Comparison of ENCODE assay signal across 1 cellular context in the genomic region with DNA sequence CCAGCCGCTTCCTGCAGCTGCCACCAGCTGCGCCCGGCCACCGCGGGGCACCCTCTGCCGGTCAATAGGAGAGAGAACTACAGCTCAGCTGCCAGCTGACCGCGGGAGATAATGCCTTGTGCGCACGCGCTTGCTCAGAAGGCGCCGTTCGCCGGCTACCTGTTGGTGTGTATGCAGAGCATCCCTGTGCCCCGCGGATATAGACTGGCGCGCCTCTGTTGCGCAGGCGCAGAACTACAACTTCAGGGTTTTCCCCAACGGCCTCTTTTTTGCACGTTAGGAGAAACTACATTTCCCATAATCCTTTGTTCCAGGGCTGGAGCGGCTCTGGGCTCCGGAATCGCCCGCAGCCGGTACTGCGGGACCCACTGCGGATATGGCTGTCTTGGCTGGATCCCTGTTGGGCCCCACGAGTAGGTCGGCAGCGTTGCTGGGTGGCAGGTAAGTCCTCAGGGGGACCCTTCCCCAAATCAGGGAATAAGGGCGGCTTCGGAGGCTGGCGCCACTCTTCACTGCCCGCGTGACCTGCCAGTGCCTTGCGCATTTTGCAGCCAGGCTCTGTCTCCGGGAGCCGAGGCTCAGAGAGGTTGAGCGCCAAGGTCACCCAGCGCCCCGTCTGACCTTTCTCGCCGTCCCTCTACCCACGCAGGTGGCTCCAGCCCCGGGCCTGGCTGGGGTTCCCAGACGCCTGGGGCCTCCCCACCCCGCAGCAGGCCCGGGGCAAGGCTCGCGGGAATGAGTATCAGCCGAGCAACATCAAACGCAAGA.
TF ChIP-seq lines count a peak whose summit lies in the region.

A gene (plus strand): TSS at position 356 of the 768 bp plus-strand sequence. CDS start 21 bp downstream, at position 377.

TF ChIP-seq in K562, 482 proteins besides CTCF, POLR2A, EP300 and RAD21 (continued from another document and continues in another):
- TF ChIP-seq, protein P1, sequence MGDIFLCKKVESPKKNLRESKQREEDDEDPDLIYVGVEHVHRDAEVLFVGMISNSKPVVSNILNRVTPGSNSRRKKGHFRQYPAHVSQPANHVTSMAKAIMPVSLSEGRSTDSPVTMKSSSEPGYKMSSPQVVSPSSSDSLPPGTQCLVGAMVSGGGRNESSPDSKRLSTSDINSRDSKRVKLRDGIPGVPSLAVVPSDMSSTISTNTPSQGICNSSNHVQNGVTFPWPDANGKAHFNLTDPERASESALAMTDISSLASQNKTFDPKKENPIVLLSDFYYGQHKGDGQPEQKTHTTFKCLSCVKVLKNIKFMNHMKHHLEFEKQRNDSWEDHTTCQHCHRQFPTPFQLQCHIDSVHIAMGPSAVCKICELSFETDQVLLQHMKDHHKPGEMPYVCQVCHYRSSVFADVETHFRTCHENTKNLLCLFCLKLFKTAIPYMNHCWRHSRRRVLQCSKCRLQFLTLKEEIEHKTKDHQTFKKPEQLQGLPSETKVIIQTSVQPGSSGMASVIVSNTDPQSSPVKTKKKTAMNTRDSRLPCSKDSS (IDR thresholded peaks at IDR 0.05; ENCODE audit: low read depth, partially characterized antibody) = no peak
- peak; percentile 78; the same call in 1 of the 2 replicates for TF ChIP-seq MTA3 (IDR thresholded peaks at IDR 0.05; ENCODE audit: borderline replicate concordance)
- TF ChIP-seq, protein P2, sequence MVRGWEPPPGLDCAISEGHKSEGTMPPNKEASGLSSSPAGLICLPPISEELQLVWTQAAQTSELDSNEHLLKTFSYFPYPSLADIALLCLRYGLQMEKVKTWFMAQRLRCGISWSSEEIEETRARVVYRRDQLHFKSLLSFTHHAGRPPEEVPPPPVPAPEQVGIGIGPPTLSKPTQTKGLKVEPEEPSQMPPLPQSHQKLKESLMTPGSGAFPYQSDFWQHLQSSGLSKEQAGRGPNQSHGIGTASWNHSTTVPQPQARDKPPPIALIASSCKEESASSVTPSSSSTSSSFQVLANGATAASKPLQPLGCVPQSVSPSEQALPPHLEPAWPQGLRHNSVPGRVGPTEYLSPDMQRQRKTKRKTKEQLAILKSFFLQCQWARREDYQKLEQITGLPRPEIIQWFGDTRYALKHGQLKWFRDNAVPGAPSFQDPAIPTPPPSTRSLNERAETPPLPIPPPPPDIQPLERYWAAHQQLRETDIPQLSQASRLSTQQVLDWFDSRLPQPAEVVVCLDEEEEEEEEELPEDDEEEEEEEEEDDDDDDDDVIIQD (CRISPR knock-in tag; IDR thresholded peaks at IDR 0.05) = no peak
- no peak for TF ChIP-seq HLTF (IDR thresholded peaks at IDR 0.05)
- TF ChIP-seq, protein P3, sequence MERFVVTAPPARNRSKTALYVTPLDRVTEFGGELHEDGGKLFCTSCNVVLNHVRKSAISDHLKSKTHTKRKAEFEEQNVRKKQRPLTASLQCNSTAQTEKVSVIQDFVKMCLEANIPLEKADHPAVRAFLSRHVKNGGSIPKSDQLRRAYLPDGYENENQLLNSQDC (CRISPR knock-in tag; IDR thresholded peaks at IDR 0.05) = no peak
- TF ChIP-seq, protein P4, sequence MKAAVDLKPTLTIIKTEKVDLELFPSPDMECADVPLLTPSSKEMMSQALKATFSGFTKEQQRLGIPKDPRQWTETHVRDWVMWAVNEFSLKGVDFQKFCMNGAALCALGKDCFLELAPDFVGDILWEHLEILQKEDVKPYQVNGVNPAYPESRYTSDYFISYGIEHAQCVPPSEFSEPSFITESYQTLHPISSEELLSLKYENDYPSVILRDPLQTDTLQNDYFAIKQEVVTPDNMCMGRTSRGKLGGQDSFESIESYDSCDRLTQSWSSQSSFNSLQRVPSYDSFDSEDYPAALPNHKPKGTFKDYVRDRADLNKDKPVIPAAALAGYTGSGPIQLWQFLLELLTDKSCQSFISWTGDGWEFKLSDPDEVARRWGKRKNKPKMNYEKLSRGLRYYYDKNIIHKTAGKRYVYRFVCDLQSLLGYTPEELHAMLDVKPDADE (conservative IDR thresholded peaks at IDR 0.05; ENCODE audit: control insufficient read depth, low read depth, low read length) = peak; percentile 69
- TF ChIP-seq ASH1L (IDR thresholded peaks at IDR 0.05; ENCODE audit: borderline replicate concordance, low read depth, partially characterized antibody) = no peak
- TF ChIP-seq RBM17 (IDR thresholded peaks at IDR 0.05; ENCODE audit: borderline replicate concordance, low read depth, low read length) = no peak
- TF ChIP-seq GTF2F1 (IDR thresholded peaks at IDR 0.05; ENCODE audit: low read depth, low read length) = peak; percentile 83; the same call in 1 of the 2 replicates
- TF ChIP-seq, protein P5, sequence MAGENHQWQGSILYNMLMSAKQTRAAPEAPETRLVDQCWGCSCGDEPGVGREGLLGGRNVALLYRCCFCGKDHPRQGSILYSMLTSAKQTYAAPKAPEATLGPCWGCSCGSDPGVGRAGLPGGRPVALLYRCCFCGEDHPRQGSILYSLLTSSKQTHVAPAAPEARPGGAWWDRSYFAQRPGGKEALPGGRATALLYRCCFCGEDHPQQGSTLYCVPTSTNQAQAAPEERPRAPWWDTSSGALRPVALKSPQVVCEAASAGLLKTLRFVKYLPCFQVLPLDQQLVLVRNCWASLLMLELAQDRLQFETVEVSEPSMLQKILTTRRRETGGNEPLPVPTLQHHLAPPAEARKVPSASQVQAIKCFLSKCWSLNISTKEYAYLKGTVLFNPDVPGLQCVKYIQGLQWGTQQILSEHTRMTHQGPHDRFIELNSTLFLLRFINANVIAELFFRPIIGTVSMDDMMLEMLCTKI (IDR thresholded peaks at IDR 0.05; ENCODE audit: partially characterized antibody) = no peak
- TF ChIP-seq TAF15 (IDR thresholded peaks at IDR 0.05; ENCODE audit: low read depth, low read length) = no peak
- no peak for TF ChIP-seq ZNF253 (CRISPR knock-in tag; conservative IDR thresholded peaks at IDR 0.05)
- TF ChIP-seq SIX5 (IDR thresholded peaks at IDR 0.05; ENCODE audit: borderline replicate concordance in 1 of 2, insufficient read depth in 1 of 2, low read depth in 1 of 2, low read length in 2 of 2) = peak; percentile 42 to 49; a peak in 2 of 4 replicates
- TF ChIP-seq DACH1 (IDR thresholded peaks at IDR 0.05; ENCODE audit: partially characterized antibody) = peak; percentile 98
- TF ChIP-seq, protein P6, sequence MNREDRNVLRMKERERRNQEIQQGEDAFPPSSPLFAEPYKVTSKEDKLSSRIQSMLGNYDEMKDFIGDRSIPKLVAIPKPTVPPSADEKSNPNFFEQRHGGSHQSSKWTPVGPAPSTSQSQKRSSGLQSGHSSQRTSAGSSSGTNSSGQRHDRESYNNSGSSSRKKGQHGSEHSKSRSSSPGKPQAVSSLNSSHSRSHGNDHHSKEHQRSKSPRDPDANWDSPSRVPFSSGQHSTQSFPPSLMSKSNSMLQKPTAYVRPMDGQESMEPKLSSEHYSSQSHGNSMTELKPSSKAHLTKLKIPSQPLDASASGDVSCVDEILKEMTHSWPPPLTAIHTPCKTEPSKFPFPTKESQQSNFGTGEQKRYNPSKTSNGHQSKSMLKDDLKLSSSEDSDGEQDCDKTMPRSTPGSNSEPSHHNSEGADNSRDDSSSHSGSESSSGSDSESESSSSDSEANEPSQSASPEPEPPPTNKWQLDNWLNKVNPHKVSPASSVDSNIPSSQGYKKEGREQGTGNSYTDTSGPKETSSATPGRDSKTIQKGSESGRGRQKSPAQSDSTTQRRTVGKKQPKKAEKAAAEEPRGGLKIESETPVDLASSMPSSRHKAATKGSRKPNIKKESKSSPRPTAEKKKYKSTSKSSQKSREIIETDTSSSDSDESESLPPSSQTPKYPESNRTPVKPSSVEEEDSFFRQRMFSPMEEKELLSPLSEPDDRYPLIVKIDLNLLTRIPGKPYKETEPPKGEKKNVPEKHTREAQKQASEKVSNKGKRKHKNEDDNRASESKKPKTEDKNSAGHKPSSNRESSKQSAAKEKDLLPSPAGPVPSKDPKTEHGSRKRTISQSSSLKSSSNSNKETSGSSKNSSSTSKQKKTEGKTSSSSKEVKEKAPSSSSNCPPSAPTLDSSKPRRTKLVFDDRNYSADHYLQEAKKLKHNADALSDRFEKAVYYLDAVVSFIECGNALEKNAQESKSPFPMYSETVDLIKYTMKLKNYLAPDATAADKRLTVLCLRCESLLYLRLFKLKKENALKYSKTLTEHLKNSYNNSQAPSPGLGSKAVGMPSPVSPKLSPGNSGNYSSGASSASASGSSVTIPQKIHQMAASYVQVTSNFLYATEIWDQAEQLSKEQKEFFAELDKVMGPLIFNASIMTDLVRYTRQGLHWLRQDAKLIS (CRISPR knock-in tag; IDR thresholded peaks at IDR 0.05) = peak; percentile 47; the same call in 1 of the 2 replicates
- TF ChIP-seq ATF7 (IDR thresholded peaks at IDR 0.05) = peak; percentile 70; the same call in 1 of the 2 replicates
- TF ChIP-seq, protein P7, sequence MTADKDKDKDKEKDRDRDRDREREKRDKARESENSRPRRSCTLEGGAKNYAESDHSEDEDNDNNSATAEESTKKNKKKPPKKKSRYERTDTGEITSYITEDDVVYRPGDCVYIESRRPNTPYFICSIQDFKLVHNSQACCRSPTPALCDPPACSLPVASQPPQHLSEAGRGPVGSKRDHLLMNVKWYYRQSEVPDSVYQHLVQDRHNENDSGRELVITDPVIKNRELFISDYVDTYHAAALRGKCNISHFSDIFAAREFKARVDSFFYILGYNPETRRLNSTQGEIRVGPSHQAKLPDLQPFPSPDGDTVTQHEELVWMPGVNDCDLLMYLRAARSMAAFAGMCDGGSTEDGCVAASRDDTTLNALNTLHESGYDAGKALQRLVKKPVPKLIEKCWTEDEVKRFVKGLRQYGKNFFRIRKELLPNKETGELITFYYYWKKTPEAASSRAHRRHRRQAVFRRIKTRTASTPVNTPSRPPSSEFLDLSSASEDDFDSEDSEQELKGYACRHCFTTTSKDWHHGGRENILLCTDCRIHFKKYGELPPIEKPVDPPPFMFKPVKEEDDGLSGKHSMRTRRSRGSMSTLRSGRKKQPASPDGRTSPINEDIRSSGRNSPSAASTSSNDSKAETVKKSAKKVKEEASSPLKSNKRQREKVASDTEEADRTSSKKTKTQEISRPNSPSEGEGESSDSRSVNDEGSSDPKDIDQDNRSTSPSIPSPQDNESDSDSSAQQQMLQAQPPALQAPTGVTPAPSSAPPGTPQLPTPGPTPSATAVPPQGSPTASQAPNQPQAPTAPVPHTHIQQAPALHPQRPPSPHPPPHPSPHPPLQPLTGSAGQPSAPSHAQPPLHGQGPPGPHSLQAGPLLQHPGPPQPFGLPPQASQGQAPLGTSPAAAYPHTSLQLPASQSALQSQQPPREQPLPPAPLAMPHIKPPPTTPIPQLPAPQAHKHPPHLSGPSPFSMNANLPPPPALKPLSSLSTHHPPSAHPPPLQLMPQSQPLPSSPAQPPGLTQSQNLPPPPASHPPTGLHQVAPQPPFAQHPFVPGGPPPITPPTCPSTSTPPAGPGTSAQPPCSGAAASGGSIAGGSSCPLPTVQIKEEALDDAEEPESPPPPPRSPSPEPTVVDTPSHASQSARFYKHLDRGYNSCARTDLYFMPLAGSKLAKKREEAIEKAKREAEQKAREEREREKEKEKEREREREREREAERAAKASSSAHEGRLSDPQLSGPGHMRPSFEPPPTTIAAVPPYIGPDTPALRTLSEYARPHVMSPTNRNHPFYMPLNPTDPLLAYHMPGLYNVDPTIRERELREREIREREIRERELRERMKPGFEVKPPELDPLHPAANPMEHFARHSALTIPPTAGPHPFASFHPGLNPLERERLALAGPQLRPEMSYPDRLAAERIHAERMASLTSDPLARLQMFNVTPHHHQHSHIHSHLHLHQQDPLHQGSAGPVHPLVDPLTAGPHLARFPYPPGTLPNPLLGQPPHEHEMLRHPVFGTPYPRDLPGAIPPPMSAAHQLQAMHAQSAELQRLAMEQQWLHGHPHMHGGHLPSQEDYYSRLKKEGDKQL (CRISPR knock-in tag; IDR thresholded peaks at IDR 0.05; ENCODE audit: borderline replicate concordance) = no peak
- peak; percentile 71 for TF ChIP-seq HMGN3 (IDR thresholded peaks at IDR 0.05; ENCODE audit: borderline replicate concordance, extremely low read depth, insufficient read length, low read depth, low read length)
- TF ChIP-seq, protein P8, sequence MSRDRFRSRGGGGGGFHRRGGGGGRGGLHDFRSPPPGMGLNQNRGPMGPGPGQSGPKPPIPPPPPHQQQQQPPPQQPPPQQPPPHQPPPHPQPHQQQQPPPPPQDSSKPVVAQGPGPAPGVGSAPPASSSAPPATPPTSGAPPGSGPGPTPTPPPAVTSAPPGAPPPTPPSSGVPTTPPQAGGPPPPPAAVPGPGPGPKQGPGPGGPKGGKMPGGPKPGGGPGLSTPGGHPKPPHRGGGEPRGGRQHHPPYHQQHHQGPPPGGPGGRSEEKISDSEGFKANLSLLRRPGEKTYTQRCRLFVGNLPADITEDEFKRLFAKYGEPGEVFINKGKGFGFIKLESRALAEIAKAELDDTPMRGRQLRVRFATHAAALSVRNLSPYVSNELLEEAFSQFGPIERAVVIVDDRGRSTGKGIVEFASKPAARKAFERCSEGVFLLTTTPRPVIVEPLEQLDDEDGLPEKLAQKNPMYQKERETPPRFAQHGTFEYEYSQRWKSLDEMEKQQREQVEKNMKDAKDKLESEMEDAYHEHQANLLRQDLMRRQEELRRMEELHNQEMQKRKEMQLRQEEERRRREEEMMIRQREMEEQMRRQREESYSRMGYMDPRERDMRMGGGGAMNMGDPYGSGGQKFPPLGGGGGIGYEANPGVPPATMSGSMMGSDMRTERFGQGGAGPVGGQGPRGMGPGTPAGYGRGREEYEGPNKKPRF (IDR thresholded peaks at IDR 0.05; ENCODE audit: low read depth, low read length) = no peak
- TF ChIP-seq SMAD2 (IDR thresholded peaks at IDR 0.05; ENCODE audit: low read depth, low read length) = no peak
- TF ChIP-seq CCAR2 (IDR thresholded peaks at IDR 0.05; ENCODE audit: low read depth, low read length) = no peak
- TF ChIP-seq FOXA1 (IDR thresholded peaks at IDR 0.05; ENCODE audit: borderline replicate concordance) = no peak
- TF ChIP-seq TAF9B (IDR thresholded peaks at IDR 0.05; ENCODE audit: partially characterized antibody) = no peak
- peak; percentile 63 for TF ChIP-seq RAD51 (IDR thresholded peaks at IDR 0.05; ENCODE audit: borderline replicate concordance, low read depth)
- no peak for TF ChIP-seq ZNF584 (CRISPR knock-in tag; IDR thresholded peaks at IDR 0.05; ENCODE audit: low read depth)
- no peak for TF ChIP-seq ATF1 (CRISPR knock-in tag; IDR thresholded peaks at IDR 0.05)
- peak; percentile 37 for TF ChIP-seq ATF1 (tag; IDR thresholded peaks at IDR 0.05)
- TF ChIP-seq HDAC2 (IDR thresholded peaks at IDR 0.05) = no peak
- no peak for TF ChIP-seq CC2D1A (IDR thresholded peaks at IDR 0.05)
- TF ChIP-seq NR2F6 (CRISPR knock-in tag; IDR thresholded peaks at IDR 0.05) = no peak
- peak; percentile 96 for TF ChIP-seq CTBP1 (IDR thresholded peaks at IDR 0.05; ENCODE audit: borderline replicate concordance)
- TF ChIP-seq, protein P9, sequence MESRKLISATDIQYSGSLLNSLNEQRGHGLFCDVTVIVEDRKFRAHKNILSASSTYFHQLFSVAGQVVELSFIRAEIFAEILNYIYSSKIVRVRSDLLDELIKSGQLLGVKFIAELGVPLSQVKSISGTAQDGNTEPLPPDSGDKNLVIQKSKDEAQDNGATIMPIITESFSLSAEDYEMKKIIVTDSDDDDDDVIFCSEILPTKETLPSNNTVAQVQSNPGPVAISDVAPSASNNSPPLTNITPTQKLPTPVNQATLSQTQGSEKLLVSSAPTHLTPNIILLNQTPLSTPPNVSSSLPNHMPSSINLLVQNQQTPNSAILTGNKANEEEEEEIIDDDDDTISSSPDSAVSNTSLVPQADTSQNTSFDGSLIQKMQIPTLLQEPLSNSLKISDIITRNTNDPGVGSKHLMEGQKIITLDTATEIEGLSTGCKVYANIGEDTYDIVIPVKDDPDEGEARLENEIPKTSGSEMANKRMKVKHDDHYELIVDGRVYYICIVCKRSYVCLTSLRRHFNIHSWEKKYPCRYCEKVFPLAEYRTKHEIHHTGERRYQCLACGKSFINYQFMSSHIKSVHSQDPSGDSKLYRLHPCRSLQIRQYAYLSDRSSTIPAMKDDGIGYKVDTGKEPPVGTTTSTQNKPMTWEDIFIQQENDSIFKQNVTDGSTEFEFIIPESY (CRISPR knock-in tag; IDR thresholded peaks at IDR 0.05) = peak; percentile 72; the same call in 1 of the 2 replicates
- TF ChIP-seq STAG1 (CRISPR knock-in tag; IDR thresholded peaks at IDR 0.05; ENCODE audit: borderline replicate concordance) = no peak
- TF ChIP-seq ZNF175 (CRISPR knock-in tag; IDR thresholded peaks at IDR 0.05; ENCODE audit: low read depth) = no peak
- no peak for TF ChIP-seq ZNF316 (IDR thresholded peaks at IDR 0.05)
